10 cellular contexts compared by ENCODE assay signal in the genomic region with DNA sequence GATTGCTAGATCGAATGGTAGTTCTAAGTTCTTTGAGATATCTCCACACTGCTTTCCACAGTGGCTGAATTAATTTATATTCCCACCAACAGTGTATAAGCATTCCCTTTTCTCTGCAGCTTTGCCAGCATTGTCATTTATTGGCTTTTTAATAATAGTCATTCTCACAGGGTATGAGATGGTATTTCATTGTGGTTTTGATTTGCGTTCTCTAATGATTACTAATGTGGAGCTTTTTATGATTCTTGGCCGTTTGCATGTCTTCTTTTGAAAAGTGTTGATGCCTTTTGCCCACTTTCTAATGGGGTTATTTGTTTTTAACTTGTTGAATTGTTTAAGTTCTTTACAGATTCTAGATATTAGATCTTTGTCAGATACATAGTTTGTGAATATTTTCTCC.
"Had no signal": no experiment of that assay in that cellular context is flagged by ENCODE, and none has a peak within 500 bp of the region (broad histone marks: within the 10 kb centered on the region; RNA-seq: fewer than 3 reads in every experiment).

No MANE protein-coding gene starts in this region.

- H3K36me3 ChIP-seq: colonic mucosa had no signal

- H3K9me3 ChIP-seq: ascending aorta, colonic mucosa, esophagus muscularis mucosa, gastrocnemius medialis, heart left ventricle, lower lobe of right lung, spleen, thoracic aorta, upper lobe of right lung had no signal

- H3K4me3 ChIP-seq: ascending aorta, colonic mucosa, esophagus muscularis mucosa, gastrocnemius medialis, heart left ventricle, lower lobe of right lung, spleen, thoracic aorta, upper lobe of right lung had no signal

- H3K27ac ChIP-seq: ascending aorta, colonic mucosa, heart left ventricle, lower lobe of right lung, spleen, thoracic aorta, upper lobe of right lung had no signal

- H3K4me1 ChIP-seq: ascending aorta, colonic mucosa, upper lobe of right lung had no signal

- H3K27me3 ChIP-seq: ascending aorta, colonic mucosa, esophagus muscularis mucosa, gastrocnemius medialis, heart left ventricle, spleen, upper lobe of right lung had no signal

- DNase-seq: activated T-cell treated with anti-CD3 and anti-CD28 coated beads, Interleukin-2, amount 50 U/mL, for 24 hours; lower lobe of right lung; spleen; upper lobe of right lung had no signal
